ENCODE assay signal across 21 cellular contexts in the genomic region with DNA sequence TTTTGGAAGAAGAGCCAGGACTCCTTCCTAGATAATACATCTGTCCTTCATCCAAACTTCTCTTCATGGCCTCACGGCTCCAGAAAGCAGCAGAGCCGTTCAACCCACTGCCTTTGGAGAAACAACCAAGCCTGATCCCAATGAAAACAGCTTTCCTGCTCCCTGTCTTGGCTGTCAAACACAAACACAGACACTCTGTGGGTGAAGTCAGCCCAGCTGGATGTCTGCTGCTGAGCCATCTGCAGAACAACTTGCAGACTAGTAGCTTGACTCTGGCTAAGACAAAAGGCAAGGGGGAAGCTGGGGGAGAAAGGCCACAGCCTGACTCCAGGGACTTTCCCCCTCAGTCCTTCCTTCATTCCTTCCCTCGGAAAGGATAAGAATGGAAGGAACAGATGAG.
A peak's percentile ranks its signal among the peaks of the same experiment; 100 is the strongest.
DNase-seq lines count a peak whose midpoint lies in the region; ATAC-seq and TF ChIP-seq lines count a peak whose summit lies in the region.
"Had no signal": no experiment of that assay in that cellular context is flagged by ENCODE, and none has a peak within 500 bp of the region (broad histone marks: within the 10 kb centered on the region; RNA-seq: fewer than 3 reads in every experiment).

No MANE protein-coding gene starts in this region.

- no peak overlapping the region for H3K9ac ChIP-seq in rectal smooth muscle tissue (ENCODE audit: low read length)

- H3K27me3 ChIP-seq in right cardiac atrium (ENCODE audit: control insufficient read depth, insufficient read depth): no peaks in the 10 kb centered on the region
- no peaks in the 10 kb centered on the region for H3K27me3 ChIP-seq in rectal smooth muscle tissue (ENCODE audit: control insufficient read depth, insufficient read depth, low read length)
- H3K27me3 ChIP-seq: tibial artery had no signal

- no peak overlapping the region for H3K27ac ChIP-seq in right cardiac atrium (ENCODE audit: low read length)
- peak overlapping the region; percentile 15 for H3K27ac ChIP-seq in rectal smooth muscle tissue (ENCODE audit: low read depth, low read length)
- H3K27ac ChIP-seq: prostate gland had no signal

- peaks cover 24% of the 10 kb centered on the region for H3K4me1 Mint-ChIP-seq in chondrocyte (ENCODE audit: low read depth)
- H3K4me1 Mint-ChIP-seq: naive thymus-derived CD4-positive, alpha-beta T cell had no signal

- 29% methylated on average over 3 of the region's 3 CpGs for WGBS in right cardiac atrium

- no peaks in the 10 kb centered on the region for H3K9me3 ChIP-seq in right cardiac atrium (ENCODE audit: control insufficient read depth, low read length)
- H3K9me3 ChIP-seq: prostate gland, tibial artery had no signal

- no peaks in the 10 kb centered on the region for H3K36me3 Mint-ChIP-seq in chondrocyte (ENCODE audit: low read depth)
- H3K36me3 Mint-ChIP-seq: naive thymus-derived CD4-positive, alpha-beta T cell had no signal

- no peaks in the 10 kb centered on the region for H3K36me3 ChIP-seq in rectal smooth muscle tissue (ENCODE audit: control insufficient read depth, insufficient read depth, low read length)
- H3K36me3 ChIP-seq: prostate gland, tibial artery had no signal

- peak; percentile 67 to 82 for ATAC-seq in right cardiac atrium
- ATAC-seq: naive thymus-derived CD4-positive, alpha-beta T cell had no signal

- intact Hi-C loops in right cardiac atrium (cut with DNase I): loop anchor here in 1 of 4 donors (10.0 kb wide), 1 partner anchor 1447 kb away; no protein-coding TSS in a partner anchor

- peak overlapping the region; percentile 62 for H3K27ac Mint-ChIP-seq in chondrocyte (ENCODE audit: unreplicated experiment)
- H3K27ac Mint-ChIP-seq: CD4-positive, alpha-beta T cell; naive thymus-derived CD4-positive, alpha-beta T cell had no signal

- DNase-seq in AG10803 (ENCODE audit: low read depth) (peak; percentile 42), chondrocyte (ENCODE audit: low spot score) (no peak), right cardiac atrium (peak; percentile 22 to 63 (median 63)), H4 (ENCODE audit: low spot score) (no peak), NCI-H748 treated with DMSO at 0.1 percent for 48 hours (lab: John Stamatoyannopoulos, UW) (no peak), kidney tubule cell (ENCODE audit: low spot score) (no peak)
- DNase-seq in central memory CD4-positive, alpha-beta T cell: no peak
- DNase-seq: activated CD4-positive, alpha-beta T cell treated with anti-CD3 and anti-CD28 coated beads for 4 hours; activated gamma-delta T cell; amniotic stem cell; CD4-positive, alpha-beta T cell; DMS79 treated with DMSO at 0.1 percent for 48 hours; naive thymus-derived CD4-positive, alpha-beta T cell; NCI-H2029; RPMI8226; stimulated activated CD4-positive, alpha-beta T cell treated with anti-CD3 and anti-CD28 coated beads, Interleukin-15, amount 100 ng/mL, for 24 hours; stimulated activated naive CD4-positive, alpha-beta T cell had no signal

- H3K9me3 Mint-ChIP-seq in chondrocyte (ENCODE audit: low read depth): no peaks in the 10 kb centered on the region
- H3K9me3 Mint-ChIP-seq: CD4-positive, alpha-beta T cell; naive thymus-derived CD4-positive, alpha-beta T cell had no signal

- H3K4me1 ChIP-seq in right cardiac atrium (ENCODE audit: control insufficient read depth, insufficient read depth, low read length) (no peaks in the 10 kb centered on the region), rectal smooth muscle tissue (ENCODE audit: control insufficient read depth, insufficient read depth, low read length) (no peaks in the 10 kb centered on the region)
- H3K4me1 ChIP-seq: prostate gland had no signal

- H3K27me3 Mint-ChIP-seq in chondrocyte (ENCODE audit: low read depth): peaks cover 6% of the 10 kb centered on the region

- no peak overlapping the region for H3K4me3 ChIP-seq in AG10803 (ENCODE audit: low read length)
- no peak overlapping the region for H3K4me3 ChIP-seq in right cardiac atrium (ENCODE audit: low read length)
- no peak overlapping the region for H3K4me3 ChIP-seq in rectal smooth muscle tissue (ENCODE audit: low read length)
- H3K4me3 ChIP-seq: lung, prostate gland, tibial artery had no signal

- TF ChIP-seq CTCF in AG10803 (conservative IDR thresholded peaks at IDR 0.05; ENCODE audit: low read length) (no peak), chondrocyte (IDR thresholded peaks at IDR 0.05) (no peak)

- no peak overlapping the region for H3K4me3 Mint-ChIP-seq in chondrocyte (ENCODE audit: unreplicated experiment)
- H3K4me3 Mint-ChIP-seq: CD4-positive, alpha-beta T cell; naive thymus-derived CD4-positive, alpha-beta T cell had no signal

Comparison
In these comparisons a context has a peak if more than half of its experiments do, and no peak if none do; other contexts are left out.
1. DNase-seq: peak in AG10803 (single experiment) and right cardiac atrium (3 of 3); none in chondrocyte (single experiment), H4 (single experiment), NCI-H748 treated with DMSO at 0.1 percent for 48 hours (single experiment), central memory CD4-positive, alpha-beta T cell (single experiment) and kidney tubule cell (single experiment).